Comparison of ENCODE assay signal across 1 cellular context in the genomic region with DNA sequence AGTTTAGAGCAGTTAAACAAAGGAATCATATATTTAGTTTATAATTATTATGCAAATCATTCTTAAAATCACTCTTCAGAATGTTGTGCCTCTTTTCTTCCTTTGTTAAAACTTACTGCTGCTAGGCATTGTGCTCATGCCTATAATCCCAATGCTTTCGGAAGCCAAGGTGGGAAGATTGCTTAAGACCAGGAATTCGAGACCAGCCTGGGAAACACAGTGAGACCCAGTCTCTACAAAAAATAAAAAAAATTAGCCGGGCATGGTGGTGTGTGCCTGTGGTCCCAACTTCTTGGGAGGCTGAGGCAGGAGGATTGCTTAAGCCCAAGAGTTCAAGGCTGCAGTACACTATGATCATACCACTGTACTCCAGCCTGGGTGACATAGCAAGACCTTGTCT.
A peak's percentile ranks its signal among the peaks of the same experiment; 100 is the strongest.
TF ChIP-seq lines count a peak whose summit lies in the region.

No MANE protein-coding gene starts in this region.

TF ChIP-seq in HepG2, 621 proteins besides CTCF, POLR2A, EP300 and RAD21 (continues in another document):
- no peak for TF ChIP-seq THRA (CRISPR knock-in tag; IDR thresholded peaks at IDR 0.05; ENCODE audit: borderline replicate concordance)
- TF ChIP-seq SRY (CRISPR knock-in tag; IDR thresholded peaks at IDR 0.05) = no peak
- TF ChIP-seq RARA (CRISPR knock-in tag; IDR thresholded peaks at IDR 0.05) = peak; percentile 43; the same call in 1 of the 2 replicates
- TF ChIP-seq ZNF224 (CRISPR knock-in tag; IDR thresholded peaks at IDR 0.05) = no peak
- TF ChIP-seq MXI1 (IDR thresholded peaks at IDR 0.05; ENCODE audit: borderline replicate concordance, low read depth, low read length) = no peak
- peak; percentile 77; the same call in 1 of the 2 replicates for TF ChIP-seq CEBPG (CRISPR knock-in tag; IDR thresholded peaks at IDR 0.05)
- TF ChIP-seq MAFG (CRISPR knock-in tag; IDR thresholded peaks at IDR 0.05) = no peak
- TF ChIP-seq ZNF800 (CRISPR knock-in tag; IDR thresholded peaks at IDR 0.05) = no peak
- TF ChIP-seq BCL6 (CRISPR knock-in tag; IDR thresholded peaks at IDR 0.05) = no peak; the same call in 1 of the 2 replicates
- TF ChIP-seq, protein P1, sequence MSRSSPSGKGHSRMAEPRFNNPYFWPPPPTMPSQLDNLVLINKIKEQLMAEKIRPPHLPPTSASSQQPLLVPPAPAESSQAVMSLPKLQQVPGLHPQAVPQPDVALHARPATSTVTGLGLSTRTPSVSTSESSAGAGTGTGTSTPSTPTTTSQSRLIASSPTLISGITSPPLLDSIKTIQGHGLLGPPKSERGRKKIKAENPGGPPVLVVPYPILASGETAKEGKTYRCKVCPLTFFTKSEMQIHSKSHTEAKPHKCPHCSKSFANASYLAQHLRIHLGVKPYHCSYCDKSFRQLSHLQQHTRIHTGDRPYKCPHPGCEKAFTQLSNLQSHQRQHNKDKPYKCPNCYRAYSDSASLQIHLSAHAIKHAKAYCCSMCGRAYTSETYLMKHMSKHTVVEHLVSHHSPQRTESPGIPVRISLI (CRISPR knock-in tag; IDR thresholded peaks at IDR 0.05; ENCODE audit: borderline replicate concordance) = peak; percentile 50; the same call in 1 of the 2 replicates
- no peak for TF ChIP-seq RFX5 (IDR thresholded peaks at IDR 0.05; ENCODE audit: low read depth, low read length)
- no peak for TF ChIP-seq SMAD1 (CRISPR knock-in tag; IDR thresholded peaks at IDR 0.05; ENCODE audit: borderline replicate concordance, low read depth)
- TF ChIP-seq TEAD3 (CRISPR knock-in tag; optimal IDR thresholded peaks at IDR 0.05; ENCODE audit: borderline replicate concordance) = peak; percentile 46
- no peak for TF ChIP-seq FOXJ3 (CRISPR knock-in tag; IDR thresholded peaks at IDR 0.05; ENCODE audit: borderline replicate concordance)
- no peak for TF ChIP-seq ATM (IDR thresholded peaks at IDR 0.05; ENCODE audit: borderline replicate concordance)
- TF ChIP-seq ZSCAN12 (CRISPR knock-in tag; IDR thresholded peaks at IDR 0.05) = no peak
- TF ChIP-seq SMC3 (IDR thresholded peaks at IDR 0.05; ENCODE audit: low read length) = no peak
- TF ChIP-seq FOXO4 (CRISPR knock-in tag; conservative IDR thresholded peaks at IDR 0.05) = no peak
- TF ChIP-seq TP53 (CRISPR knock-in tag; conservative IDR thresholded peaks at IDR 0.05) = no peak
- no peak for TF ChIP-seq ZNF891 (CRISPR knock-in tag; IDR thresholded peaks at IDR 0.05)
- TF ChIP-seq PITX1 (CRISPR knock-in tag; IDR thresholded peaks at IDR 0.05) = no peak
- TF ChIP-seq, protein P2, sequence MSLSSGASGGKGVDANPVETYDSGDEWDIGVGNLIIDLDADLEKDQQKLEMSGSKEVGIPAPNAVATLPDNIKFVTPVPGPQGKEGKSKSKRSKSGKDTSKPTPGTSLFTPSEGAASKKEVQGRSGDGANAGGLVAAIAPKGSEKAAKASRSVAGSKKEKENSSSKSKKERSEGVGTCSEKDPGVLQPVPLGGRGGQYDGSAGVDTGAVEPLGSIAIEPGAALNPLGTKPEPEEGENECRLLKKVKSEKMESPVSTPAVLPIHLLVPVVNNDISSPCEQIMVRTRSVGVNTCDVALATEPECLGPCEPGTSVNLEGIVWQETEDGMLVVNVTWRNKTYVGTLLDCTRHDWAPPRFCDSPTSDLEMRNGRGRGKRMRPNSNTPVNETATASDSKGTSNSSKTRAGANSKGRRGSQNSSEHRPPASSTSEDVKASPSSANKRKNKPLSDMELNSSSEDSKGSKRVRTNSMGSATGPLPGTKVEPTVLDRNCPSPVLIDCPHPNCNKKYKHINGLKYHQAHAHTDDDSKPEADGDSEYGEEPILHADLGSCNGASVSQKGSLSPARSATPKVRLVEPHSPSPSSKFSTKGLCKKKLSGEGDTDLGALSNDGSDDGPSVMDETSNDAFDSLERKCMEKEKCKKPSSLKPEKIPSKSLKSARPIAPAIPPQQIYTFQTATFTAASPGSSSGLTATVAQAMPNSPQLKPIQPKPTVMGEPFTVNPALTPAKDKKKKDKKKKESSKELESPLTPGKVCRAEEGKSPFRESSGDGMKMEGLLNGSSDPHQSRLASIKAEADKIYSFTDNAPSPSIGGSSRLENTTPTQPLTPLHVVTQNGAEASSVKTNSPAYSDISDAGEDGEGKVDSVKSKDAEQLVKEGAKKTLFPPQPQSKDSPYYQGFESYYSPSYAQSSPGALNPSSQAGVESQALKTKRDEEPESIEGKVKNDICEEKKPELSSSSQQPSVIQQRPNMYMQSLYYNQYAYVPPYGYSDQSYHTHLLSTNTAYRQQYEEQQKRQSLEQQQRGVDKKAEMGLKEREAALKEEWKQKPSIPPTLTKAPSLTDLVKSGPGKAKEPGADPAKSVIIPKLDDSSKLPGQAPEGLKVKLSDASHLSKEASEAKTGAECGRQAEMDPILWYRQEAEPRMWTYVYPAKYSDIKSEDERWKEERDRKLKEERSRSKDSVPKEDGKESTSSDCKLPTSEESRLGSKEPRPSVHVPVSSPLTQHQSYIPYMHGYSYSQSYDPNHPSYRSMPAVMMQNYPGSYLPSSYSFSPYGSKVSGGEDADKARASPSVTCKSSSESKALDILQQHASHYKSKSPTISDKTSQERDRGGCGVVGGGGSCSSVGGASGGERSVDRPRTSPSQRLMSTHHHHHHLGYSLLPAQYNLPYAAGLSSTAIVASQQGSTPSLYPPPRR (CRISPR knock-in tag; IDR thresholded peaks at IDR 0.05; ENCODE audit: borderline replicate concordance) = 0 out of 2 replicates have a peak, but pooled peaks have one; percentile 19
- no peak for TF ChIP-seq GLMP (CRISPR knock-in tag; IDR thresholded peaks at IDR 0.05; ENCODE audit: borderline replicate concordance)
- TF ChIP-seq ZMYM2 (CRISPR knock-in tag; IDR thresholded peaks at IDR 0.05) = peak; percentile 66; the same call in 1 of the 2 replicates
- TF ChIP-seq ZNF282 (IDR thresholded peaks at IDR 0.05; ENCODE audit: partially characterized antibody) = no peak
- TF ChIP-seq NFYC (CRISPR knock-in tag; IDR thresholded peaks at IDR 0.05) = no peak
- no peak for TF ChIP-seq ZSCAN30 (CRISPR knock-in tag; IDR thresholded peaks at IDR 0.05)
- no peak for TF ChIP-seq ZNF567 (CRISPR knock-in tag; IDR thresholded peaks at IDR 0.05; ENCODE audit: borderline replicate concordance)
- TF ChIP-seq JUNB (CRISPR knock-in tag; IDR thresholded peaks at IDR 0.05; ENCODE audit: borderline replicate concordance) = no peak
- TF ChIP-seq, protein P3, sequence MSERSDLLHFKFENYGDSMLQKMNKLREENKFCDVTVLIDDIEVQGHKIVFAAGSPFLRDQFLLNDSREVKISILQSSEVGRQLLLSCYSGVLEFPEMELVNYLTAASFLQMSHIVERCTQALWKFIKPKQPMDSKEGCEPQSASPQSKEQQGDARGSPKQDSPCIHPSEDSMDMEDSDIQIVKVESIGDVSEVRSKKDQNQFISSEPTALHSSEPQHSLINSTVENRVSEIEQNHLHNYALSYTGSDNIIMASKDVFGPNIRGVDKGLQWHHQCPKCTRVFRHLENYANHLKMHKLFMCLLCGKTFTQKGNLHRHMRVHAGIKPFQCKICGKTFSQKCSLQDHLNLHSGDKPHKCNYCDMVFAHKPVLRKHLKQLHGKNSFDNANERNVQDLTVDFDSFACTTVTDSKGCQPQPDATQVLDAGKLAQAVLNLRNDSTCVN (CRISPR knock-in tag; IDR thresholded peaks at IDR 0.05; ENCODE audit: borderline replicate concordance) = no peak
- TF ChIP-seq, protein P4, sequence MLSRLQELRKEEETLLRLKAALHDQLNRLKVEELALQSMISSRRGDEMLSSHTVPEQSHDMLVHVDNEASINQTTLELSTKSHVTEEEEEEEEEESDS (CRISPR knock-in tag; IDR thresholded peaks at IDR 0.05; ENCODE audit: borderline replicate concordance) = no peak
- no peak for TF ChIP-seq NR3C1 (CRISPR knock-in tag; IDR thresholded peaks at IDR 0.05)
- TF ChIP-seq NCOA5 (CRISPR knock-in tag; IDR thresholded peaks at IDR 0.05) = no peak
- TF ChIP-seq TSC22D2 (CRISPR knock-in tag; IDR thresholded peaks at IDR 0.05; ENCODE audit: borderline replicate concordance) = no peak
- TF ChIP-seq RFX1 (IDR thresholded peaks at IDR 0.05) = no peak
- no peak for TF ChIP-seq IKZF1 (IDR thresholded peaks at IDR 0.05)
- no peak for TF ChIP-seq SOX6 (IDR thresholded peaks at IDR 0.05)
- TF ChIP-seq SOX6 (CRISPR knock-in tag; IDR thresholded peaks at IDR 0.05) = peak; percentile 35; the same call in 1 of the 2 replicates
- no peak for TF ChIP-seq NR2F1 (CRISPR knock-in tag; IDR thresholded peaks at IDR 0.05)
- TF ChIP-seq RCOR2 (CRISPR knock-in tag; IDR thresholded peaks at IDR 0.05) = peak; percentile 67; the same call in 1 of the 2 replicates
- TF ChIP-seq ZBED4 (CRISPR knock-in tag; IDR thresholded peaks at IDR 0.05; ENCODE audit: borderline replicate concordance) = no peak
- TF ChIP-seq NR2F6 (IDR thresholded peaks at IDR 0.05) = no peak
- peak; percentile 46; the same call in 1 of the 2 replicates for TF ChIP-seq NR2F6 (CRISPR knock-in tag; IDR thresholded peaks at IDR 0.05)
- peak; percentile 62 for TF ChIP-seq CEBPB (IDR thresholded peaks at IDR 0.05; ENCODE audit: borderline replicate concordance, low read depth, low read length)
- TF ChIP-seq SIX1 (CRISPR knock-in tag; IDR thresholded peaks at IDR 0.05; ENCODE audit: borderline replicate concordance) = no peak
- TF ChIP-seq CHD4 (IDR thresholded peaks at IDR 0.05; ENCODE audit: borderline replicate concordance, low read length) = no peak
- no peak for TF ChIP-seq ZNF451 (CRISPR knock-in tag; IDR thresholded peaks at IDR 0.05)
- no peak for TF ChIP-seq ZNF501 (CRISPR knock-in tag; IDR thresholded peaks at IDR 0.05)
- TF ChIP-seq KLF15 (CRISPR knock-in tag; IDR thresholded peaks at IDR 0.05; ENCODE audit: borderline replicate concordance) = no peak
- TF ChIP-seq BRD4 (CRISPR knock-in tag; IDR thresholded peaks at IDR 0.05) = no peak
- TF ChIP-seq RFXAP (CRISPR knock-in tag; IDR thresholded peaks at IDR 0.05; ENCODE audit: borderline replicate concordance) = no peak
- no peak for TF ChIP-seq CBFB (CRISPR knock-in tag; IDR thresholded peaks at IDR 0.05)
- 0 out of 2 replicates have a peak, but pooled peaks have one; percentile 16 for TF ChIP-seq IRF2 (CRISPR knock-in tag; IDR thresholded peaks at IDR 0.05)
